ENCODE assay signal across 17 cellular contexts in the genomic region with DNA sequence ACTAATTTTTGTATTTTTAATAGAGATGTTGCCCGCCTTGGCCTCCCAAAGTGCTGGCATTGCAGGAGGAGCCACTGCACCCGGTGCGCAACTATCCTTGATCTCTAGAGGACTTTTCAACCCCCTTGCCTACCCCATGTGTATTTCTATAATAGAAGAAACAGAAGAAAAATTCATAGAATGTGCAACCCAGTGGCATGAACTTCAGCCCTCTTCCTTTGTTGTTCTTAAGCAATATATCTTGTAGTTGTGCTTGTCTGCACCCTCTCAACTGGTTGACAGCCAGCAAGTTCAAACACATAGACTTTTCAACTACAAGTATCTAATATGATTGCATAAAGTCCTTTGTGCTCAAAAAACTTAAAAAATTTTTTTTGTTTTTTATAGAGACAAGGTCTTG.
A peak's percentile ranks its signal among the peaks of the same experiment; 100 is the strongest.
DNase-seq lines count a peak whose midpoint lies in the region; ATAC-seq, FAIRE-seq and TF ChIP-seq lines count a peak whose summit lies in the region.
"Had no signal": no experiment of that assay in that cellular context is flagged by ENCODE, and none has a peak within 500 bp of the region (broad histone marks: within the 10 kb centered on the region; RNA-seq: fewer than 3 reads in every experiment).

No MANE protein-coding gene starts in this region.

- H4K12ac ChIP-seq in trophoblast cell (ENCODE audit: low read depth, low read length), result no peak overlapping the region

- TF ChIP-seq POLR2A in HepG2 (IDR thresholded peaks at IDR 0.05; ENCODE audit: insufficient read depth in 1 of 2, low read depth in 2 of 2, low read length in 2 of 2) (no peak), right lobe of liver (IDR thresholded peaks at IDR 0.05) (no peak)

- H2BK120ac ChIP-seq in trophoblast cell (ENCODE audit: insufficient read depth, low read length, poor library complexity), result peak overlapping the region; percentile 61

- no peak for TF ChIP-seq CTCF in HepG2 (CRISPR knock-in tag; IDR thresholded peaks at IDR 0.05)
- TF ChIP-seq CTCF in right lobe of liver (IDR thresholded peaks at IDR 0.05), result no peak
- no peak for TF ChIP-seq CTCF in WTC11 (IDR thresholded peaks at IDR 0.05)
- no peak for TF ChIP-seq CTCF in Caco-2 (IDR thresholded peaks at IDR 0.05; ENCODE audit: insufficient read depth in 1 of 2, low read depth in 1 of 2, low read length in 1 of 2, severe bottlenecking in 1 of 2, unreplicated experiment in 1 of 2)

- H4K20me1 ChIP-seq in HepG2 (ENCODE audit: insufficient read depth, low read length), result no peaks in the 10 kb centered on the region

- H3K4me3 Mint-ChIP-seq in WTC11 (no peak overlapping the region), Caco-2 (ENCODE audit: unreplicated experiment) (no peak overlapping the region)
- H3K4me3 Mint-ChIP-seq: B cell; CD4-positive, alpha-beta T cell had no signal

- no peak overlapping the region for H2AFZ ChIP-seq in HepG2 (ENCODE audit: low read length)
- H2AFZ ChIP-seq in trophoblast cell (ENCODE audit: insufficient read depth, low read length, poor library complexity), result no peak overlapping the region

- H3K18ac ChIP-seq in trophoblast cell (ENCODE audit: low read length), result no peak overlapping the region

- FAIRE-seq in HepG2 (lab: Jason Lieb, UNC), result no peak
- FAIRE-seq: GM12878, GM18507, H54 had no signal

- H3K23ac ChIP-seq in trophoblast cell (ENCODE audit: low read length), result no peak overlapping the region

- peak overlapping the region; percentile 37 for H2BK12ac ChIP-seq in trophoblast cell (ENCODE audit: low read length)

- no peaks in the 10 kb centered on the region for H3K79me2 ChIP-seq in HepG2 (ENCODE audit: insufficient read depth, low read length)
- peaks cover 2% of the 10 kb centered on the region for H3K79me2 ChIP-seq in trophoblast cell (ENCODE audit: control insufficient read depth, insufficient read depth, low read length, poor library complexity)

- in situ Hi-C loops in HepG2 (cut with HindIII; ENCODE audit: extremely low pct_ligation_motif_present, low pct_unique_long_range_greater_than_20kb), result no loop called here

- H4K8ac ChIP-seq in trophoblast cell (ENCODE audit: low read depth, low read length), result peak overlapping the region; percentile 36

- H3K27ac ChIP-seq in HepG2 (ENCODE audit: extremely low read length, insufficient read depth, low read length), result peak overlapping the region; percentile 57
- no peak overlapping the region for H3K27ac ChIP-seq in right lobe of liver
- peak overlapping the region; percentile 35 for H3K27ac ChIP-seq in trophoblast cell (ENCODE audit: low read depth, low read length)

- peak overlapping the region; percentile 13 for H4K91ac ChIP-seq in trophoblast cell (ENCODE audit: low read depth, low read length)

- no peak overlapping the region for H3K27ac Mint-ChIP-seq in WTC11
- H3K27ac Mint-ChIP-seq in Caco-2 (ENCODE audit: unreplicated experiment), result no peak overlapping the region
- H3K27ac Mint-ChIP-seq: B cell; CD4-positive, alpha-beta T cell had no signal

- no peaks in the 10 kb centered on the region for H3K27me3 ChIP-seq in HepG2 (ENCODE audit: control insufficient read depth in 1 of 2, insufficient read depth in 2 of 2, low read length in 2 of 2)
- no peaks in the 10 kb centered on the region for H3K27me3 ChIP-seq in right lobe of liver
- no peaks in the 10 kb centered on the region for H3K27me3 ChIP-seq in adipocyte (replicated peaks; ENCODE audit: control insufficient read depth, insufficient read depth, low read length)
- H3K27me3 ChIP-seq in trophoblast cell (ENCODE audit: insufficient read depth, low read length), result no peaks in the 10 kb centered on the region
- no peaks in the 10 kb centered on the region for H3K27me3 ChIP-seq in Caco-2 (replicated peaks; ENCODE audit: control insufficient read depth, insufficient read depth, low read length)

- peaks cover 18% of the 10 kb centered on the region for H3K9me3 Mint-ChIP-seq in WTC11
- peaks cover 34% of the 10 kb centered on the region for H3K9me3 Mint-ChIP-seq in Caco-2 (ENCODE audit: unreplicated experiment)

- no peaks in the 10 kb centered on the region for H3K36me3 ChIP-seq in HepG2 (replicated peaks in 1 of 2; ENCODE audit: control insufficient read depth in 1 of 2, insufficient read depth in 2 of 2, low read length in 2 of 2)
- no peaks in the 10 kb centered on the region for H3K36me3 ChIP-seq in right lobe of liver
- no peaks in the 10 kb centered on the region for H3K36me3 ChIP-seq in adipocyte (ENCODE audit: control insufficient read depth, insufficient read depth, low read length, severe bottlenecking)
- no peaks in the 10 kb centered on the region for H3K36me3 ChIP-seq in trophoblast cell (ENCODE audit: control insufficient read depth in 1 of 2, insufficient read depth in 2 of 2, low read length in 2 of 2)
- no peaks in the 10 kb centered on the region for H3K36me3 ChIP-seq in Caco-2 (ENCODE audit: control insufficient read depth, insufficient read depth, low read length)

- CTCF ChIA-PET in HepG2 (lab: Yijun Ruan, JAX; ENCODE audit: low intra/inter-chr PET ratio, low total read pairs), result no interaction called here
- CTCF ChIA-PET in WTC11 (lab: Charles Lee), result no interaction called here
- CTCF ChIA-PET in Caco-2 (lab: Charles Lee), result no interaction called here

- TF ChIP-seq EP300 in HepG2 (IDR thresholded peaks at IDR 0.05; ENCODE audit: low read depth in 2 of 2, low read length in 2 of 2), result peak in 1 of 2 experiments; percentile 76; a peak in 2 of 4 replicates
- TF ChIP-seq EP300 in HepG2 (CRISPR knock-in tag; IDR thresholded peaks at IDR 0.05; ENCODE audit: borderline replicate concordance), result no peak

- peaks cover 63% of the 10 kb centered on the region for H3K4me1 ChIP-seq in HepG2 (ENCODE audit: insufficient read depth, low read length)
- H3K4me1 ChIP-seq in right lobe of liver, result no peaks in the 10 kb centered on the region
- peaks cover 13% of the 10 kb centered on the region for H3K4me1 ChIP-seq in adipocyte (ENCODE audit: control insufficient read depth, insufficient read depth, low read length)
- peaks cover 10 to 11% of the 10 kb centered on the region in 2 experiments for H3K4me1 ChIP-seq in trophoblast cell (ENCODE audit: control insufficient read depth in 1 of 2, insufficient read depth in 2 of 2, low read length in 2 of 2)
- H3K4me1 ChIP-seq in Caco-2, result peaks cover 17% of the 10 kb centered on the region

- peak overlapping the region; percentile 38; the same call in 1 of the 2 replicates for H3K9ac ChIP-seq in HepG2 (ENCODE audit: insufficient read depth, low read depth, low read length)
- no peak overlapping the region for H3K9ac ChIP-seq in adipocyte (ENCODE audit: low read length)
- H3K9ac ChIP-seq in trophoblast cell (ENCODE audit: low read length), result no peak overlapping the region

- BruUV-seq in HepG2 (replicated peaks; lab: Mats Ljungman, UMichigan) (no TSS peak), Caco-2 (replicated peaks; lab: Mats Ljungman, UMichigan) (no TSS peak)

- H3K4me1 Mint-ChIP-seq in WTC11 (no peaks in the 10 kb centered on the region), Caco-2 (ENCODE audit: low read depth, unreplicated experiment) (peaks cover 26% of the 10 kb centered on the region)

- ATAC-seq in HepG2 (peak; percentile 59), right lobe of liver (no peak), WTC11 (no peak)
- ATAC-seq: GM12878, HCT116 had no signal

- intact Hi-C loops in HepG2 (cut with micrococcal nuclease; ENCODE audit: unreplicated experiment) (no loop called here), right lobe of liver (cut with DNase I) (no loop called here), Caco-2 (cut with micrococcal nuclease; ENCODE audit: unreplicated experiment) (no loop called here)

- H3K36me3 Mint-ChIP-seq in WTC11, result peaks cover 20% of the 10 kb centered on the region
- H3K36me3 Mint-ChIP-seq in Caco-2 (ENCODE audit: insufficient read depth, unreplicated experiment), result peaks cover 25% of the 10 kb centered on the region

- H2AK5ac ChIP-seq in trophoblast cell (ENCODE audit: low read length), result no peak overlapping the region

- no peak overlapping the region for H3K4ac ChIP-seq in trophoblast cell (ENCODE audit: low read depth, low read length)

- WGBS in HepG2 (ENCODE audit: low lambda C conversion rate), result 31% methylated on average over 3 of the region's 3 CpGs
- WGBS in right lobe of liver (ENCODE audit: insufficient coverage, low coverage, low lambda C conversion rate, missing lambda C conversion rate), result 94% methylated on average over 2 of the region's 3 CpGs
- no CpG with 5 or more reads among the region's 3 CpGs for WGBS in trophoblast cell (ENCODE audit: extremely low coverage, insufficient coverage, insufficient read length)

- no peak overlapping the region for H2BK5ac ChIP-seq in trophoblast cell (ENCODE audit: low read depth, low read length, poor library complexity)

- peaks cover 21% of the 10 kb centered on the region for H3K9me3 ChIP-seq in HepG2 (ENCODE audit: low read length)
- peaks cover 0 to 14% (median 0%) of the 10 kb centered on the region in 4 donors for H3K9me3 ChIP-seq in right lobe of liver
- peaks cover 19% of the 10 kb centered on the region for H3K9me3 ChIP-seq in adipocyte (ENCODE audit: control insufficient read depth, low read length)
- H3K9me3 ChIP-seq in trophoblast cell (ENCODE audit: insufficient read depth, low read depth, low read length), result peaks cover 3% of the 10 kb centered on the region
- H3K9me3 ChIP-seq in Caco-2, result peaks cover 33% of the 10 kb centered on the region

- peak overlapping the region; percentile 12 to 39 (median 23); a peak in 4 of 6 replicates for H3K4me3 ChIP-seq in HepG2 (replicated peaks in 1 of 3; ENCODE audit: insufficient read depth in 1 of 3, low read depth in 2 of 3, low read length in 3 of 3)
- H3K4me3 ChIP-seq in right lobe of liver, result no peak overlapping the region
- H3K4me3 ChIP-seq in adipocyte (ENCODE audit: low read length), result no peak overlapping the region
- H3K4me3 ChIP-seq in trophoblast cell (ENCODE audit: low read depth, low read length), result no peak overlapping the region
- no peak overlapping the region for H3K4me3 ChIP-seq in Caco-2 (ENCODE audit: low read depth, low read length)
- H3K4me3 ChIP-seq: GM12878 had no signal

- no peak for TF ChIP-seq RAD21 in HepG2 (CRISPR knock-in tag; IDR thresholded peaks at IDR 0.05)

- peak overlapping the region; percentile 77 for H3K4me2 ChIP-seq in HepG2 (ENCODE audit: low read depth, low read length)
- no peak overlapping the region for H3K4me2 ChIP-seq in trophoblast cell (ENCODE audit: low read length)

- DNase-seq in HepG2 (ENCODE audit: low spot score) (peak; percentile 81), right lobe of liver (no peak), adipocyte (ENCODE audit: low read depth) (peak; percentile 19), trophoblast cell (no peak), SW 1271 (lab: John Stamatoyannopoulos, UW) (no peak), WTC11 (ENCODE audit: low spot score) (no peak), Caco-2 (no peak)
- DNase-seq: ACHN; C1 segment of cervical spinal cord; CD4-positive, alpha-beta T cell; DMS79; IMR-90 had no signal

- no peak overlapping the region for H3K14ac ChIP-seq in trophoblast cell (ENCODE audit: low read length)

- H3K27me3 Mint-ChIP-seq in WTC11 (ENCODE audit: low read depth), result peaks cover 2% of the 10 kb centered on the region; the same call in 1 of the 2 replicates
- H3K27me3 Mint-ChIP-seq in Caco-2 (ENCODE audit: insufficient read depth, unreplicated experiment), result no peaks in the 10 kb centered on the region
- H3K27me3 Mint-ChIP-seq: B cell; CD4-positive, alpha-beta T cell had no signal

- POLR2A ChIA-PET in HepG2 (lab: Yijun Ruan, JAX) (interaction anchor here (1.5 to 1.9 kb wide), 4 partner anchors 10 to 73 kb away, joined by 5 to 9 read pairs (median 6); partner anchors contain the start of genes NCOA3 and ZMYND8), WTC11 (lab: Charles Lee) (no interaction called here), Caco-2 (lab: Charles Lee) (no interaction called here)

- H3K79me1 ChIP-seq in trophoblast cell (ENCODE audit: low read length), result peaks cover 15% of the 10 kb centered on the region

Comparison
In these comparisons a context has a peak if more than half of its experiments do, and no peak if none do; other contexts are left out.
1. DNase-seq: peak in HepG2 (single experiment) and adipocyte (single experiment); none in right lobe of liver (0 of 3), trophoblast cell (0 of 2), SW 1271 (0 of 2), WTC11 (single experiment) and Caco-2 (0 of 2).
2. H3K27ac ChIP-seq: peak in HepG2 (single experiment) and trophoblast cell (single experiment); none in right lobe of liver (0 of 3).
3. H3K4me3 ChIP-seq: peak in HepG2 (3 of 3); none in right lobe of liver (0 of 3), adipocyte (single experiment), trophoblast cell (single experiment) and Caco-2 (single experiment).
4. Of the 50 proteins assayed by ChIP-seq in both HepG2 and WTC11: peak only in HepG2: E2F1, ELF4 and TCF7; only in WTC11: none; in both: none; in neither: 47.